8 cellular contexts compared by ENCODE assay signal in the genomic region with DNA sequence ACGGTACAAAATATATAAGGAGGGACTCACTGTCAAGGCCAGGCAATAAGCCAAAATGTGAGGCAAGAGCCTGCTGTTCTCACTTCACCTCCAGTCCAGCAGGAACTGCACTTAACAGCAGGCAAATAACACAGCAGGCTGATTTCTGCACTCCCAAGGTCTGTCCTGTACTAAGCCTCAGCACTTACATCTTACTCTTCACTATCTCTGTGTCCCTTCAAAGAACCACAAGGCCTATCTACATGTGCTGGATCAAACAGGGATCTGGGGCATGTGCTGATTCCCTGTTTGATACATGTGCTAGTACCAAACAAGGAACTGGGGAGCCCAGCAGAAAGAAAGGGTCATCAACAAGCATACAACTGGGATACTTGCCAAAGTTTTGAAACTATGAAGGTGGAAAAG. TPM values are rescaled to one million over a fixed set of nuclear protein-coding genes. Genes with fewer than 3 reads are reported as not detected.
DNase-seq lines count a peak whose midpoint lies in the region; ATAC-seq, FAIRE-seq and TF ChIP-seq lines count a peak whose summit lies in the region.

No MANE protein-coding gene starts in this region.

- H3K36me3 ChIP-seq in HCT116 (ENCODE audit: control insufficient read depth in 1 of 2, insufficient read depth in 2 of 2, low read length in 2 of 2): no peaks in the 10 kb centered on the region
- peaks cover 0 to 24% of the 10 kb centered on the region in 2 experiments for H3K36me3 ChIP-seq in SK-N-SH (replicated peaks in 1 of 2; ENCODE audit: control insufficient read depth in 1 of 2, insufficient read depth in 2 of 2, low read length in 1 of 2)
- no peaks in the 10 kb centered on the region for H3K36me3 ChIP-seq in small intestine (ENCODE audit: control insufficient read depth in 2 of 2, insufficient read depth in 2 of 2, low read length in 2 of 2)

- H3K9me3 ChIP-seq in HCT116 (ENCODE audit: control insufficient read depth in 1 of 2, insufficient read depth in 1 of 2, low read depth in 1 of 2, low read length in 2 of 2) (no peaks in the 10 kb centered on the region), SK-N-SH (no peaks in the 10 kb centered on the region; the same call in 1 of the 2 replicates), small intestine (ENCODE audit: control insufficient read depth, low read depth) (no peaks in the 10 kb centered on the region)

- no peak for TF ChIP-seq RAD21 in HCT116 (IDR thresholded peaks at IDR 0.05; ENCODE audit: low read depth)
- TF ChIP-seq RAD21 in SK-N-SH (IDR thresholded peaks at IDR 0.05; ENCODE audit: low read length): no peak

- H3K9me2 ChIP-seq in HCT116 (ENCODE audit: insufficient read depth): no peaks in the 10 kb centered on the region
- no peaks in the 10 kb centered on the region for H3K9me2 ChIP-seq in SK-N-SH

- 17% methylated on average over 1 of the region's 1 CpG for WGBS in SK-N-SH (ENCODE audit: low lambda C conversion rate)
- WGBS in small intestine, 3 donors: 14 to 29% (median 23%) methylated on average over 1 of the region's 1 CpG

- intact Hi-C loops in HCT116 (cut with micrococcal nuclease): no loop called here
- intact Hi-C loops in left cardiac atrium (cut with DNase I): no loop called here

- no peaks in the 10 kb centered on the region for H4K20me1 ChIP-seq in HCT116 (ENCODE audit: insufficient read depth)
- H4K20me1 ChIP-seq in SK-N-SH (ENCODE audit: insufficient read depth): peaks cover 63% of the 10 kb centered on the region

- H3K4me1 ChIP-seq in HCT116 (ENCODE audit: control insufficient read depth in 1 of 2, insufficient read depth in 2 of 2, low read length in 2 of 2) (peaks cover 30 to 32% of the 10 kb centered on the region in 2 experiments), SK-N-SH (ENCODE audit: control insufficient read depth in 1 of 2, insufficient read depth in 2 of 2, low read depth in 1 of 2, low read length in 1 of 2) (peaks cover 3 to 25% of the 10 kb centered on the region in 2 experiments), small intestine (ENCODE audit: control insufficient read depth in 2 of 2, insufficient read depth in 1 of 2, low read depth in 1 of 2, low read length in 1 of 2) (peaks cover 0 to 2% of the 10 kb centered on the region in 2 donors)

- peaks cover 26% of the 10 kb centered on the region for H3K79me2 ChIP-seq in HCT116 (ENCODE audit: insufficient read depth, low read length)
- H3K79me2 ChIP-seq in SK-N-SH (ENCODE audit: insufficient read depth): peaks cover 100% of the 10 kb centered on the region

- POLR2A ChIA-PET in HCT116 (lab: Charles Lee) (no interaction called here), SK-N-SH (lab: Yijun Ruan, JAX) (no interaction called here)

- BruUV-seq in HCT116 (replicated peaks; lab: Mats Ljungman, UMichigan): no TSS peak

- H3K27ac ChIP-seq in HCT116 (ENCODE audit: low read depth, low read length) (peak overlapping the region; percentile 64), SK-N-SH (ENCODE audit: low read depth in 2 of 2, low read length in 1 of 2) (peak overlapping the region; percentile 34 to 48), small intestine (ENCODE audit: low read depth in 1 of 2, low read length in 1 of 2) (peak overlapping the region in 1 of 2 donors; percentile 59)

- TF ChIP-seq CTCF in HCT116 (IDR thresholded peaks at IDR 0.05 in 2 of 3, conservative IDR thresholded peaks at IDR 0.05 in 1 of 3; ENCODE audit: borderline replicate concordance in 1 of 3, insufficient read depth in 1 of 3, low read depth in 2 of 3, low read length in 2 of 3): no peak
- TF ChIP-seq CTCF in SK-N-SH (IDR thresholded peaks at IDR 0.05): no peak

- TF ChIP-seq EP300 in SK-N-SH (IDR thresholded peaks at IDR 0.05; ENCODE audit: borderline replicate concordance in 1 of 2, low read depth in 1 of 2, low read length in 1 of 2): no peak

- H3K27me3 ChIP-seq in HCT116 (ENCODE audit: insufficient read depth, low read length): no peaks in the 10 kb centered on the region
- no peaks in the 10 kb centered on the region for H3K27me3 ChIP-seq in SK-N-SH (ENCODE audit: insufficient read depth)
- no peaks in the 10 kb centered on the region for H3K27me3 ChIP-seq in small intestine (ENCODE audit: control insufficient read depth in 2 of 2, insufficient read depth in 2 of 2, low read length in 2 of 2)

- no peak for TF ChIP-seq POLR2A in HCT116 (IDR thresholded peaks at IDR 0.05; ENCODE audit: borderline replicate concordance, extremely low read depth, insufficient read depth, insufficient read length)

- DNase-seq in HCT116 (ENCODE audit: low read depth, low spot score): peak; percentile 31
- no peak for DNase-seq in SK-N-SH
- DNase-seq in left cardiac atrium: peak; percentile 72
- DNase-seq in small intestine: peak; percentile 53
- no peak for DNase-seq in GM19240 (ENCODE audit: insufficient read length, low spot score)
- DNase-seq in DMS153 (lab: John Stamatoyannopoulos, UW): no peak
- DNase-seq in C1 segment of cervical spinal cord (lab: John Stamatoyannopoulos, UW): no peak

- H3F3A ChIP-seq in SK-N-SH (replicated peaks; ENCODE audit: insufficient read depth): peaks cover 35% of the 10 kb centered on the region

- no peak overlapping the region for H2AFZ ChIP-seq in HCT116 (ENCODE audit: low read depth, low read length, poor library complexity, severe bottlenecking)
- H2AFZ ChIP-seq in SK-N-SH (ENCODE audit: low read depth): no peak overlapping the region

- peak overlapping the region; percentile 67 for H3K4me2 ChIP-seq in HCT116 (ENCODE audit: low read length)
- no peak overlapping the region; the same call in 1 of the 2 replicates for H3K4me2 ChIP-seq in SK-N-SH

- H3K9ac ChIP-seq in HCT116 (ENCODE audit: low read length) (peak overlapping the region; percentile 46), SK-N-SH (no peak overlapping the region)

- H3K4me3 ChIP-seq in HCT116 (replicated peaks in 1 of 2; ENCODE audit: low read depth in 1 of 2, low read length in 2 of 2): peak overlapping the region in 1 of 2 experiments; percentile 37; a peak in 1 of 4 replicates
- no peak overlapping the region for H3K4me3 ChIP-seq in SK-N-SH (ENCODE audit: low read depth in 2 of 2, low read length in 1 of 2)
- H3K4me3 ChIP-seq in small intestine (ENCODE audit: low read depth in 1 of 2, low read length in 2 of 2): no peak overlapping the region

- CTCF ChIA-PET in HCT116 (lab: Charles Lee) (no interaction called here), SK-N-SH (lab: Yijun Ruan, JAX) (no interaction called here)

- no peak for FAIRE-seq in small intestine (lab: Jason Lieb, UNC)

- ATAC-seq in HCT116: peak; percentile 56
- peak; percentile 77 to 93 for ATAC-seq in left cardiac atrium
- ATAC-seq in HG02884 (IDR thresholded peaks at IDR 0.05; ENCODE audit: unreplicated experiment): no peak

- RAD21 ChIA-PET in HCT116 (lab: Charles Lee; ENCODE audit: low non-redundant PET in 1 of 2, low total read pairs in 2 of 2, uncharacterized antibody in 2 of 2, unreplicated experiment in 2 of 2): no interaction called here

TF ChIP-seq in HCT116, 20 proteins besides CTCF, POLR2A, EP300 and RAD21:
- TF ChIP-seq CEBPB (IDR thresholded peaks at IDR 0.05; ENCODE audit: low read depth) (peak; percentile 56), EZH2phosphoT487 (IDR thresholded peaks at IDR 0.05; ENCODE audit: borderline replicate concordance) (no peak)

TF ChIP-seq in SK-N-SH, 30 proteins besides CTCF, POLR2A, EP300 and RAD21:
- TF ChIP-seq SMC3 (IDR thresholded peaks at IDR 0.05; ENCODE audit: low read depth, low read length): no peak
- no peak for TF ChIP-seq MAX (IDR thresholded peaks at IDR 0.05; ENCODE audit: low read depth)

RNA-seq across cellular contexts. Expression of gene UACA, which starts 22.2 kb away (rescaled TPM):
- 47.4 TPM for total RNA-seq in HCT116 (2021; ENCODE audit: unreplicated experiment)
- polyA plus RNA-seq in HCT116 (2012): 54.6 and 59.5 TPM in 2 replicates
- polyA plus RNA-seq in SK-N-SH (2012; rRNA removed): 35.9 and 57.1 TPM in 2 replicates
- polyA plus RNA-seq in SK-N-SH (2012; cell fraction: cytosol; rRNA removed): 21.5 and 27.6 TPM in 2 replicates
- polyA plus RNA-seq in SK-N-SH (2012; cell fraction: nucleus; rRNA removed): 156 and 175 TPM in 2 replicates
- total RNA-seq in left cardiac atrium: 10 to 100 TPM; 28.2 to 37.6 TPM
- 10 to 100 TPM; 20.2 to 60.3 (median 40.9) TPM for polyA plus RNA-seq in small intestine

Comparison
In these comparisons a context has a peak if more than half of its experiments do, and no peak if none do; other contexts are left out.
1. DNase-seq: peak in HCT116 (single experiment), left cardiac atrium (single experiment) and small intestine (single experiment); none in SK-N-SH (single experiment), GM19240 (single experiment), DMS153 (single experiment) and C1 segment of cervical spinal cord (0 of 14).